ENCODE assay signal across 18 cellular contexts in the genomic region with DNA sequence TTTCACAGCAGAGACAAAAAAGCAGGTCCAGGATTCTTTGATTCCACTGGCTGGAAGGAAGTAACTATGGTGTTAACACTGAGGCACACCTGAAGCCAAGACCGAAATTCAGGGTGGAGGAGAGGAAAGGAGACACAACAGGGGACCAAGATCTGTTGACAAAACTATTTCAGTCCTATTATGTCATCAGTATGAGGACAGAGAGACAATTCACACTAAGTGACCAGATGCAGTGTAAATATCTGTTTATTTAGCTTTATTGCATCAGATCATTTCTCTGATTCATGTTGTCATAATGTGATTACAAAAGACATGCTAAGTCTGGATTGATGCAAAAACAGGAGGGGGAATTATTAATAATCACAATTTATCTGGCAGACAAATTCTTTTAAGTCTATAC.
DNase-seq lines count a peak whose midpoint lies in the region; TF ChIP-seq lines count a peak whose summit lies in the region.
"Had no signal": no experiment of that assay in that cellular context is flagged by ENCODE, and none has a peak within 500 bp of the region (broad histone marks: within the 10 kb centered on the region; RNA-seq: fewer than 3 reads in every experiment).

No MANE protein-coding gene starts in this region.

- no peak overlapping the region for H3K9ac ChIP-seq in endodermal cell (ENCODE audit: extremely low read depth, low read length, poor library complexity, severe bottlenecking)

- H3K36me3 ChIP-seq in SJCRH30 (no peaks in the 10 kb centered on the region), endodermal cell (ENCODE audit: control insufficient read depth, insufficient read depth, low read length) (peaks cover 27% of the 10 kb centered on the region)

- H3K36me3 Mint-ChIP-seq in nephron progenitor cell (ENCODE audit: low read depth), result peaks cover 28% of the 10 kb centered on the region
- peaks cover 10% of the 10 kb centered on the region for H3K36me3 Mint-ChIP-seq in activated CD4-positive, alpha-beta memory T cell treated with anti-CD3 and anti-CD28 coated beads for 36 hours
- peaks cover 24% of the 10 kb centered on the region for H3K36me3 Mint-ChIP-seq in endodermal cell (ENCODE audit: low read depth)
- H3K36me3 Mint-ChIP-seq: stimulated activated memory B cell treated with anti-CD40 and anti-IgM and Interleukin-4, amounts not matched to agents 10 μg/mL and 1 μg/mL and 100 μg/mL, for 72 hours had no signal

- WGBS in endodermal cell (ENCODE audit: insufficient coverage in 1 of 2, insufficient read length in 1 of 2), 2 experiments, result 82 to 83% methylated on average over 1 of the region's 1 CpG

- H3K4me1 ChIP-seq in SJCRH30, result no peaks in the 10 kb centered on the region
- H3K4me1 ChIP-seq in endodermal cell (ENCODE audit: control insufficient read depth, insufficient read depth, low read length), result peaks cover 8% of the 10 kb centered on the region

- TF ChIP-seq CTCF in choroid plexus epithelial cell (conservative IDR thresholded peaks at IDR 0.05; ENCODE audit: low read depth, low read length) (no peak), nephron progenitor cell (IDR thresholded peaks at IDR 0.05) (no peak), endodermal cell (conservative IDR thresholded peaks at IDR 0.05) (no peak)

- DNase-seq in DMS53 (lab: John Stamatoyannopoulos, UW) (peak; percentile 34), NCI-H69 (lab: John Stamatoyannopoulos, UW) (peak; percentile 88), choroid plexus epithelial cell (ENCODE audit: low read depth) (peak; percentile 11), nephron progenitor cell (no peak), SJCRH30 (no peak), endodermal cell (no peak)
- no peak for DNase-seq in activated CD4-positive, alpha-beta memory T cell treated with anti-CD3 and anti-CD28 coated beads for 36 hours
- DNase-seq in stimulated activated CD8-positive, alpha-beta memory T cell treated with anti-CD3 and anti-CD28 coated beads, Interleukin-4, amount 100 ng/mL, for 48 hours, result no peak
- DNase-seq: activated CD4-positive, alpha-beta T cell treated with anti-CD3 and anti-CD28 coated beads for 48 hours; activated CD8-positive, alpha-beta memory T cell treated with anti-CD3 and anti-CD28 coated beads, Interleukin-2, amount 50 U/mL, for 48 hours; activated gamma-delta T cell; EL; left ventricle myocardium superior; NCI-H1105; stimulated activated CD4-positive, alpha-beta T cell treated with anti-CD3 and anti-CD28 coated beads, Interleukin-15, amount 100 ng/mL, for 24 hours; T-helper 1 cell had no signal

- H3K4me3 Mint-ChIP-seq in nephron progenitor cell (no peak overlapping the region), endodermal cell (no peak overlapping the region)
- H3K4me3 Mint-ChIP-seq in activated CD4-positive, alpha-beta memory T cell treated with anti-CD3 and anti-CD28 coated beads for 36 hours, result no peak overlapping the region
- H3K4me3 Mint-ChIP-seq: stimulated activated memory B cell treated with anti-CD40 and anti-IgM and Interleukin-4, amounts not matched to agents 10 μg/mL and 1 μg/mL and 100 μg/mL, for 72 hours had no signal

- CTCF ChIA-PET in activated CD4-positive, alpha-beta memory T cell treated with anti-CD3 and anti-CD28 coated beads for 36 hours (lab: Charles Lee), result no interaction called here

- H3K27ac ChIP-seq in SJCRH30 (no peak overlapping the region), endodermal cell (ENCODE audit: low read depth, low read length) (no peak overlapping the region)
- H3K27ac ChIP-seq: cardiac muscle cell had no signal

- H3K9me3 Mint-ChIP-seq in nephron progenitor cell, result no peaks in the 10 kb centered on the region
- no peaks in the 10 kb centered on the region for H3K9me3 Mint-ChIP-seq in activated CD4-positive, alpha-beta memory T cell treated with anti-CD3 and anti-CD28 coated beads for 36 hours
- no peaks in the 10 kb centered on the region for H3K9me3 Mint-ChIP-seq in endodermal cell

- H3K27ac Mint-ChIP-seq in nephron progenitor cell (peak overlapping the region; percentile 17), endodermal cell (no peak overlapping the region)
- no peak overlapping the region for H3K27ac Mint-ChIP-seq in activated CD4-positive, alpha-beta memory T cell treated with anti-CD3 and anti-CD28 coated beads for 36 hours
- H3K27ac Mint-ChIP-seq: stimulated activated memory B cell treated with anti-CD40 and anti-IgM and Interleukin-4, amounts not matched to agents 10 μg/mL and 1 μg/mL and 100 μg/mL, for 72 hours had no signal

- intact Hi-C loops in activated CD4-positive, alpha-beta memory T cell treated with anti-CD3 and anti-CD28 coated beads for 36 hours (cut with micrococcal nuclease), result no loop called here

- H3K27me3 Mint-ChIP-seq in nephron progenitor cell (ENCODE audit: low read depth, poor library complexity) (no peaks in the 10 kb centered on the region), endodermal cell (ENCODE audit: insufficient read depth) (no peaks in the 10 kb centered on the region)
- peaks cover 3% of the 10 kb centered on the region for H3K27me3 Mint-ChIP-seq in activated CD4-positive, alpha-beta memory T cell treated with anti-CD3 and anti-CD28 coated beads for 36 hours
- H3K27me3 Mint-ChIP-seq: stimulated activated memory B cell treated with anti-CD40 and anti-IgM and Interleukin-4, amounts not matched to agents 10 μg/mL and 1 μg/mL and 100 μg/mL, for 72 hours had no signal

- no peaks in the 10 kb centered on the region for H3K27me3 ChIP-seq in SJCRH30
- H3K27me3 ChIP-seq in endodermal cell (ENCODE audit: control insufficient read depth, insufficient read depth, low read length, poor library complexity, severe bottlenecking), result no peaks in the 10 kb centered on the region
- H3K27me3 ChIP-seq: cardiac muscle cell had no signal

- H3K4me3 ChIP-seq in choroid plexus epithelial cell (ENCODE audit: low read depth, low read length) (no peak overlapping the region), SJCRH30 (no peak overlapping the region), endodermal cell (ENCODE audit: low read length) (no peak overlapping the region)
- H3K4me3 ChIP-seq: cardiac muscle cell had no signal

- no peaks in the 10 kb centered on the region for H3K9me3 ChIP-seq in SJCRH30 (replicated peaks)
- H3K9me3 ChIP-seq in endodermal cell (ENCODE audit: control insufficient read depth, low read length), result no peaks in the 10 kb centered on the region

- POLR2A ChIA-PET in activated CD4-positive, alpha-beta memory T cell treated with anti-CD3 and anti-CD28 coated beads for 36 hours (lab: Charles Lee), result no interaction called here

- peaks cover 39% of the 10 kb centered on the region for H3K4me1 Mint-ChIP-seq in nephron progenitor cell
- no peaks in the 10 kb centered on the region for H3K4me1 Mint-ChIP-seq in activated CD4-positive, alpha-beta memory T cell treated with anti-CD3 and anti-CD28 coated beads for 36 hours (ENCODE audit: low read depth)
- peaks cover 57% of the 10 kb centered on the region for H3K4me1 Mint-ChIP-seq in endodermal cell
- H3K4me1 Mint-ChIP-seq: stimulated activated memory B cell treated with anti-CD40 and anti-IgM and Interleukin-4, amounts not matched to agents 10 μg/mL and 1 μg/mL and 100 μg/mL, for 72 hours had no signal

Comparison
In these comparisons a context has a peak if more than half of its experiments do, and no peak if none do; other contexts are left out.
1. DNase-seq: peak in DMS53 (single experiment), NCI-H69 (single experiment) and choroid plexus epithelial cell (single experiment); none in nephron progenitor cell (single experiment), activated CD4-positive, alpha-beta memory T cell treated with anti-CD3 and anti-CD28 coated beads for 36 hours (single experiment), SJCRH30 (0 of 2), stimulated activated CD8-positive, alpha-beta memory T cell treated with anti-CD3 and anti-CD28 coated beads, Interleukin-4, amount 100 ng/mL, for 48 hours (single experiment) and endodermal cell (single experiment).